ENCODE assay signal across 9 cellular contexts in genomic region chr5:62354028-62354874, GRCh38. TPM values are rescaled to one million over a fixed set of nuclear protein-coding genes. Genes with fewer than 3 reads are reported as not detected.
DNase-seq lines count a peak whose midpoint lies in the region; ATAC-seq, FAIRE-seq and TF ChIP-seq lines count a peak whose summit lies in the region.
"Had no signal": no experiment of that assay in that cellular context is flagged by ENCODE, and none has a peak within 500 bp of the region (broad histone marks: within the 10 kb centered on the region; RNA-seq: fewer than 3 reads in every experiment).

No MANE protein-coding gene starts in this region.

- no peak overlapping the region for H3K27ac ChIP-seq in 22Rv1
- no peak overlapping the region for H3K27ac ChIP-seq in Karpas-422 (ENCODE audit: low read length)
- no peak overlapping the region for H3K27ac ChIP-seq in small intestine (ENCODE audit: low read depth in 1 of 2, low read length in 1 of 2)

- H3K9me3 ChIP-seq in Karpas-422 (ENCODE audit: low read length) (no peaks in the 10 kb centered on the region), small intestine (ENCODE audit: control insufficient read depth, low read depth) (no peaks in the 10 kb centered on the region)

- peak; percentile 81 for ATAC-seq in GM21737 (IDR thresholded peaks at IDR 0.05; ENCODE audit: unreplicated experiment)

- H2AFZ ChIP-seq in Karpas-422 (ENCODE audit: low read length): no peak overlapping the region

- H3K36me3 ChIP-seq in Karpas-422 (ENCODE audit: insufficient read depth, low read length) (peaks cover 49% of the 10 kb centered on the region; the same call in 1 of the 2 replicates), small intestine (ENCODE audit: control insufficient read depth in 2 of 2, insufficient read depth in 2 of 2, low read length in 2 of 2) (peaks cover 0 to 2% of the 10 kb centered on the region in 2 donors)

- H3K4me3 ChIP-seq in Karpas-422 (ENCODE audit: low read length) (no peak overlapping the region), small intestine (ENCODE audit: low read depth in 1 of 2, low read length in 2 of 2) (no peak overlapping the region)

- H3K27me3 ChIP-seq in Karpas-422 (ENCODE audit: low read length) (no peaks in the 10 kb centered on the region), small intestine (ENCODE audit: control insufficient read depth in 2 of 2, insufficient read depth in 2 of 2, low read length in 2 of 2) (no peaks in the 10 kb centered on the region)

- H4K20me1 ChIP-seq in Karpas-422 (ENCODE audit: insufficient read depth, low read depth, low read length): no peaks in the 10 kb centered on the region

- peak; percentile 71 for TF ChIP-seq CTCF in 22Rv1 (IDR thresholded peaks at IDR 0.05)

- no peaks in the 10 kb centered on the region for H3K9me2 ChIP-seq in Karpas-422 (replicated peaks; ENCODE audit: insufficient read depth, low read length)

- peak; percentile 3 for FAIRE-seq in TTC549 (lab: Jason Lieb, UNC)
- peak; percentile 55 for FAIRE-seq in small intestine (lab: Jason Lieb, UNC)

- no peak overlapping the region for H3K9ac ChIP-seq in Karpas-422 (ENCODE audit: low read length)

- H3K4me1 ChIP-seq in Karpas-422 (ENCODE audit: low read length) (no peaks in the 10 kb centered on the region), small intestine (ENCODE audit: control insufficient read depth in 2 of 2, insufficient read depth in 1 of 2, low read depth in 1 of 2, low read length in 1 of 2) (no peaks in the 10 kb centered on the region)

- peaks cover 48% of the 10 kb centered on the region for H3K79me2 ChIP-seq in Karpas-422 (ENCODE audit: low read length)

- no peak overlapping the region for H3K4me2 ChIP-seq in Karpas-422 (ENCODE audit: low read depth, low read length, poor library complexity, severe bottlenecking)

- DNase-seq in Daoy (ENCODE audit: low read depth): peak; percentile 16
- peak; percentile 75 for DNase-seq in Karpas-422
- peak; percentile 59 for DNase-seq in globus pallidus (ENCODE audit: low spot score)
- peak; percentile 75 for DNase-seq in small intestine
- DNase-seq in HK-2 (ENCODE audit: unreplicated experiment): no peak
- DNase-seq: left cardiac atrium had no signal

RNA-seq across cellular contexts. Expression of gene KIF2A, which starts 48.2 kb away (rescaled TPM):
- 57.9 and 101 TPM in 2 replicates for total RNA-seq in Daoy (2014; rRNA removed; shearing (Covaris generic))
- 58.5 and 81.8 TPM in 2 replicates for total RNA-seq in Karpas-422 (2014; rRNA removed; shearing (Covaris generic); ENCODE audit: low replicate concordance)
- 10 to 100 TPM; 10.8 to 13.7 (median 12.1) TPM for polyA plus RNA-seq in small intestine

RNA-seq across cellular contexts. Expression of gene DIMT1, which starts 49.5 kb away (rescaled TPM):
- total RNA-seq in Daoy (2014; rRNA removed; shearing (Covaris generic)): 69.3 and 83.0 TPM in 2 replicates
- total RNA-seq in Karpas-422 (2014; rRNA removed; shearing (Covaris generic); ENCODE audit: low replicate concordance): 48.6 and 56.5 TPM in 2 replicates
- 10 to 100 TPM in 1 of 3 donors, 1 to 10 TPM in 2; 4.9 to 17.1 (median 7.6) TPM for polyA plus RNA-seq in small intestine

RNA-seq across cellular contexts. Expression of gene IPO11, which starts 58.3 kb away (rescaled TPM):
- 30.3 and 30.7 TPM in 2 replicates for total RNA-seq in Daoy (2014; rRNA removed; shearing (Covaris generic))
- total RNA-seq in Karpas-422 (2014; rRNA removed; shearing (Covaris generic); ENCODE audit: low replicate concordance): 16.2 and 31.5 TPM in 2 replicates
- polyA plus RNA-seq in small intestine: 10 to 100 TPM in 1 of 3 donors, 1 to 10 TPM in 2; 4.7 to 16.4 (median 5.4) TPM
